In the genomic region with DNA sequence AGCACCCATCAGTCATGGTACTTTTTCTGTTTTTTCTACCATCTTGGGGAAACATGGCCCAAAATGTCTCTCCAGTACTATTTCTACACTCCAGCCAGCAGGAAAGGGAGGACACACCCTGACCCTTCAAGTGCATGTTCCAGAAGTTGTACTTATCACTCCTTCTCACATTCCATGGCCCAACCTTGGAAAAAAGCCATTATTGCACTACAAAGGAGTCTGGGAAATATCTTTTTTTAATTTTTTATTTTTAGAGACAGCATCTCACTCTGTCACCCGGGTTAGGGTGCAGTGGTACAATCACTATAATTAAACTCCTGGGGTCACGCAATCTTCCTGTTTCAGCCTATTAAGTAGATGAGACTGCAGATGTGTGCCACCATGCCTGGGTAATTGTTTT, we compare ENCODE assay signal across 20 cellular contexts.
"Had no signal": no experiment of that assay in that cellular context is flagged by ENCODE, and none has a peak within 500 bp of the region (broad histone marks: within the 10 kb centered on the region; RNA-seq: fewer than 3 reads in every experiment).

No MANE protein-coding gene starts in this region.

- ATAC-seq: activated naive CD4-positive, alpha-beta T cell treated with anti-CD3 and anti-CD28 coated beads, Interleukin-2, amount 50 U/mL, for 72 hours; gastroesophageal sphincter; right lobe of liver; stimulated activated effector memory CD8-positive, alpha-beta T cell treated with anti-CD3 and anti-CD28 coated beads, Interleukin-12 subunit alpha, Interleukin-12 subunit beta, amount 100 ng/mL, for 72 hours had no signal

- DNase-seq: activated CD4-positive, alpha-beta T cell treated with anti-CD3 and anti-CD28 coated beads for 1 hour; activated T-cell treated with anti-CD3 and anti-CD28 coated beads, Interleukin-2, amount 50 U/mL, for 1 hour; adrenal gland; effector memory CD4-positive, alpha-beta T cell; head of caudate nucleus; kidney; midbrain; nephron progenitor cell; right lobe of liver; small intestine; stimulated activated CD4-positive, alpha-beta T cell treated with anti-CD3 and anti-CD28 coated beads, Interleukin-2, amount 100 ng/mL, for 24 hours; stomach; WERI-Rb-1 had no signal

- H3K4me1 ChIP-seq: adrenal gland, ascending aorta, gastroesophageal sphincter, parathyroid adenoma, right lobe of liver, stomach, suprapubic skin, tibial nerve had no signal

- H3K4me3 ChIP-seq: adrenal gland, ascending aorta, gastroesophageal sphincter, right lobe of liver, stomach, suprapubic skin, tibial nerve had no signal

- H3K36me3 ChIP-seq: adrenal gland, ascending aorta, gastroesophageal sphincter, right lobe of liver, stomach, suprapubic skin, tibial nerve, WERI-Rb-1 had no signal

- H3K27me3 ChIP-seq: ascending aorta, gastroesophageal sphincter, right lobe of liver, stomach, suprapubic skin, tibial nerve had no signal

- H3K27ac ChIP-seq: ascending aorta, gastroesophageal sphincter, parathyroid adenoma, right lobe of liver, stomach, suprapubic skin, tibial nerve, WERI-Rb-1 had no signal

- H3K9me3 ChIP-seq: adrenal gland, ascending aorta, gastroesophageal sphincter, right lobe of liver, suprapubic skin had no signal
